ENCODE assay signal across 13 cellular contexts in the genomic region with DNA sequence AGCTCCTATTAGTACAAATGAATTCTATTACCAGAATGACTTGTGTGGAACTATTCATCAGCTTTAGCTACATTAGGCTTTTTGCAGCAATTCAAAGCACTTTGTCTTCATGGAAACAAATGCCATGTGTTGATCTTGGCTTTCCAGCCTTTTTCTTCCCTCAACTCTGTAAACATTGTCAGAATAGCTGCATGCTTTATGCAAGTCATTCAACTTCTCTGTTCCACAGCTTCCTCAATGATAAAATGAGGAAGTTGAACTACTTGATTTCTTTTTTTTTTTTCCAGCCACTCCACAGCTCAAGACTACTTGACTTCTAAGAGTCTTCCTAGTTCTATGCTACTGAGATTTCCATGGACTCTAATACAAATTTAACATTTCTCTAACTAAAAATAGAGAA. TPM values are rescaled to one million over a fixed set of nuclear protein-coding genes. Genes with fewer than 3 reads are reported as not detected.
DNase-seq lines count a peak whose midpoint lies in the region; ATAC-seq and TF ChIP-seq lines count a peak whose summit lies in the region.
"Had no signal": no experiment of that assay in that cellular context is flagged by ENCODE, and none has a peak within 500 bp of the region (broad histone marks: within the 10 kb centered on the region; RNA-seq: fewer than 3 reads in every experiment).

No MANE protein-coding gene starts in this region.

- no peak overlapping the region for H3K4me3 Mint-ChIP-seq in activated T-helper 17 cell treated with anti-CD3 and anti-CD28 coated beads, Interleukin-2, amount 50 U/mL, for 72 hours
- H3K4me3 Mint-ChIP-seq: T-helper 17 cell had no signal

- ATAC-seq in left lung = peak; percentile 87
- ATAC-seq in activated T-helper 17 cell treated with anti-CD3 and anti-CD28 coated beads, Interleukin-2, amount 50 U/mL, for 72 hours (replicated peaks) = no peak
- ATAC-seq: body of pancreas, T-helper 17 cell had no signal

- H3K36me3 ChIP-seq in left lung = peaks cover 2 to 25% of the 10 kb centered on the region in 2 donors

- peaks cover 99% of the 10 kb centered on the region for H3K36me3 Mint-ChIP-seq in activated T-helper 17 cell treated with anti-CD3 and anti-CD28 coated beads, Interleukin-2, amount 50 U/mL, for 72 hours (ENCODE audit: low read depth)

- peaks cover 28 to 29% of the 10 kb centered on the region in 2 donors for H3K4me1 ChIP-seq in left lung

- no peaks in the 10 kb centered on the region for H3K4me1 Mint-ChIP-seq in activated T-helper 17 cell treated with anti-CD3 and anti-CD28 coated beads, Interleukin-2, amount 50 U/mL, for 72 hours

- peak overlapping the region; percentile 12 for H3K27ac ChIP-seq in angular gyrus (ENCODE audit: low read depth, low read length)
- peak overlapping the region; percentile 34 to 83 for H3K27ac ChIP-seq in left lung
- peak overlapping the region; percentile 40 for H3K27ac ChIP-seq in temporal lobe (ENCODE audit: low read depth, low read length)

- H3K9me3 Mint-ChIP-seq in activated T-helper 17 cell treated with anti-CD3 and anti-CD28 coated beads, Interleukin-2, amount 50 U/mL, for 72 hours = no peaks in the 10 kb centered on the region

- intact Hi-C loops in left lung (cut with DNase I) = no loop called here

- no peaks in the 10 kb centered on the region for H3K27me3 ChIP-seq in left lung
- H3K27me3 ChIP-seq: body of pancreas, MG63 had no signal

- no peak overlapping the region for H3K4me3 ChIP-seq in left lung
- H3K4me3 ChIP-seq: body of pancreas, MG63 had no signal

- H3K9me3 ChIP-seq in left lung = no peaks in the 10 kb centered on the region
- H3K9me3 ChIP-seq: body of pancreas, MG63 had no signal

- DNase-seq in DMS53 (lab: John Stamatoyannopoulos, UW) (peak; percentile 55), DMS53 treated with DMSO at 0.1 percent for 48 hours (lab: John Stamatoyannopoulos, UW; ENCODE audit: unreplicated experiment) (no peak), left lung (no peak), GM10266 (ENCODE audit: extremely low spot score) (no peak), DMS79 treated with DMSO at 0.1 percent for 48 hours (lab: John Stamatoyannopoulos, UW) (no peak)
- DNase-seq: body of pancreas, HCEC 1CT, MG63, posterior cingulate gyrus, T-helper 17 cell had no signal

- no peak overlapping the region for H3K27ac Mint-ChIP-seq in activated T-helper 17 cell treated with anti-CD3 and anti-CD28 coated beads, Interleukin-2, amount 50 U/mL, for 72 hours

- H3K27me3 Mint-ChIP-seq in activated T-helper 17 cell treated with anti-CD3 and anti-CD28 coated beads, Interleukin-2, amount 50 U/mL, for 72 hours = no peaks in the 10 kb centered on the region
- H3K27me3 Mint-ChIP-seq: T-helper 17 cell had no signal

- no peak for TF ChIP-seq CTCF in left lung (IDR thresholded peaks at IDR 0.05)
- no peak for TF ChIP-seq CTCF in GM10266 (IDR thresholded peaks at IDR 0.05; ENCODE audit: control insufficient read depth, insufficient read depth, low read depth, missing control alignments)

RNA-seq across cellular contexts. Expression of a gene that starts 41.1 kb away (rescaled TPM):
- total RNA-seq in left lung (10 to 100 TPM; 15.8 to 18.6 TPM), temporal lobe (30.7 TPM)
- 10 to 100 TPM; 17.6 to 24.2 TPM for total RNA-seq in activated T-helper 17 cell treated with anti-CD3 and anti-CD28 coated beads, Interleukin-2, amount 50 U/mL, for 72 hours

RNA-seq across cellular contexts. Expression of a gene that starts 41.5 kb away (rescaled TPM):
- total RNA-seq in left lung (100 to 1,000 TPM in 1 of 2 donors, 10 to 100 TPM in 1; 93.1 to 102 TPM), temporal lobe (15.2 TPM)
- 100 to 1,000 TPM; 114 to 160 TPM for total RNA-seq in activated T-helper 17 cell treated with anti-CD3 and anti-CD28 coated beads, Interleukin-2, amount 50 U/mL, for 72 hours

RNA-seq across cellular contexts. Expression of a gene that starts 43.0 kb away (rescaled TPM):
- total RNA-seq in left lung = 10 to 100 TPM; 12.3 to 13.8 TPM
- 9.6 TPM for total RNA-seq in temporal lobe
- 1 to 10 TPM in 1 of 2 donors, under 1 TPM in 1; 0.73 to 1.4 TPM for total RNA-seq in activated T-helper 17 cell treated with anti-CD3 and anti-CD28 coated beads, Interleukin-2, amount 50 U/mL, for 72 hours

RNA-seq across cellular contexts. Expression of a gene that starts 52.0 kb away (rescaled TPM):
- total RNA-seq in left lung = 10 to 100 TPM; 19.1 to 26.8 TPM
- 9.1 TPM for total RNA-seq in temporal lobe
- 10 to 100 TPM; 17.5 to 20.2 TPM for total RNA-seq in activated T-helper 17 cell treated with anti-CD3 and anti-CD28 coated beads, Interleukin-2, amount 50 U/mL, for 72 hours

RNA-seq across cellular contexts. Expression of a gene that starts 52.2 kb away (rescaled TPM):
- total RNA-seq in left lung = 1 to 10 TPM; 1.3 to 2.2 TPM
- total RNA-seq in temporal lobe = 3.2 TPM
- 1 to 10 TPM; 1.1 to 3.0 TPM for total RNA-seq in activated T-helper 17 cell treated with anti-CD3 and anti-CD28 coated beads, Interleukin-2, amount 50 U/mL, for 72 hours
